ENCODE assay signal across 16 cellular contexts in the genomic region with DNA sequence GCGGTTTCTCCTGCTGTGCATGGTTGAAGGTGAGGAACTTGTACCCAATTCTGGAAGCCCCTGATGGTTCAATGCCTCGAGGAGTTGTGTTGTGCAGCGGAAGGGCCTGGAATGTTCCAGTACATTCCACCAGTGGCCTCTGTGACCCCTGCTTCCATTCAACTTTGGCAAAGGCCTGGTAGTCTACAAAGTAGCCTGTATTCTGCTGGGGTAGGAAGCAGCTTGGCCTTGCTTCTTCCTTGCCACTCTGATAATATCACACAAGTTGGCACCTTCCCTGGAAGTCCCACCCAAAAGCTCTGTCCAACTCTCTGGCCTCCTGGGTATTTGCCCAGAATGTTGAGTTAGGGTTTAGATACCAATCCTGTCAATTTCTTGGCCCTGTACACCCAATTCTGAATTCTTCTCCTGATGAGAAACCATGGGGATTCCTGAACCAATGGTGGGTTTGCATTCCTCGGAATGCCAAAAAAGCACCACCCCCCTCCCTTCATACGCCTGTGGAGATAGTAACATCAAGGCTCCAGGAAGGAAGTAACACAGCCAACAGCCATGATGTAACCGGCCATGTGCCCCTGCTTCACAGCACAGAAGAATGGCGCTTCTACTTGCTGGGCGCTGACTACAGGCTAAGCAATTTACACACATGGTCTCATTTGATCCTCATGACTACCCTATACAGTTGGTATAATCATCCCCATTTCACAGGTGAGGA. TPM values are rescaled to one million over a fixed set of nuclear protein-coding genes. Genes with fewer than 3 reads are reported as not detected.
DNase-seq lines count a peak whose midpoint lies in the region; ATAC-seq, FAIRE-seq and TF ChIP-seq lines count a peak whose summit lies in the region.
"Had no signal": no experiment of that assay in that cellular context is flagged by ENCODE, and none has a peak within 500 bp of the region (broad histone marks: within the 10 kb centered on the region; RNA-seq: fewer than 3 reads in every experiment).

No MANE protein-coding gene starts in this region.

- no peaks in the 10 kb centered on the region for H3F3A ChIP-seq in GM23338 (replicated peaks; ENCODE audit: low read depth)

- H3K27me3 ChIP-seq in GM23338 (ENCODE audit: insufficient read depth) (no peaks in the 10 kb centered on the region), spleen (replicated peaks in 1 of 7) (no peaks in the 10 kb centered on the region)
- H3K27me3 ChIP-seq: BLaER1 treated with 17β-estradiol and CSF1 and Interleukin-3, amounts not matched to agents 10 nM and 100 nM; Peyer's patch had no signal

- H3K4me1 ChIP-seq in GM23338 (ENCODE audit: insufficient read depth) (no peaks in the 10 kb centered on the region), kidney (ENCODE audit: control insufficient read depth in 1 of 2, insufficient read depth in 1 of 2, low read depth in 1 of 2, low read length in 2 of 2) (peaks cover 11 to 12% of the 10 kb centered on the region in 2 donors), spleen (peaks cover 14 to 60% (median 41%) of the 10 kb centered on the region in 6 donors)
- H3K4me1 ChIP-seq: Peyer's patch had no signal

- no peaks in the 10 kb centered on the region for H4K20me1 ChIP-seq in GM23338 (replicated peaks; ENCODE audit: insufficient read depth)
- H4K20me1 ChIP-seq: BLaER1 treated with 17β-estradiol and CSF1 and Interleukin-3, amounts not matched to agents 10 nM and 100 nM had no signal

- 53 to 81% (median 60%) methylated on average over 8 of the region's 8 CpGs for WGBS in spleen, 5 donors

- peaks cover 6% of the 10 kb centered on the region for H3K4me1 Mint-ChIP-seq in GM23338
- H3K4me1 Mint-ChIP-seq: activated naive CD4-positive, alpha-beta T cell treated with anti-CD3 and anti-CD28 coated beads, Interleukin-2, amount 10 ng/mL, durations not matched to agents 7 days and 5 days had no signal

- no peak for FAIRE-seq in kidney (lab: Jason Lieb, UNC)
- FAIRE-seq: keratinocyte had no signal

- ATAC-seq in GM23338 = no peak; the same call in 2 of the 3 replicates

- no peaks in the 10 kb centered on the region for H3K9me3 Mint-ChIP-seq in GM23338
- H3K9me3 Mint-ChIP-seq: activated naive CD4-positive, alpha-beta T cell treated with anti-CD3 and anti-CD28 coated beads, Interleukin-2, amount 10 ng/mL, durations not matched to agents 7 days and 5 days; H9; neural crest cell had no signal

- TF ChIP-seq CTCF in GM23338 (conservative IDR thresholded peaks at IDR 0.05; ENCODE audit: low read depth in 2 of 2) = no peak
- no peak for TF ChIP-seq CTCF in coronary artery (IDR thresholded peaks at IDR 0.05)
- no peak for TF ChIP-seq CTCF in kidney (IDR thresholded peaks at IDR 0.05; ENCODE audit: borderline replicate concordance, extremely low read depth, insufficient read depth)
- TF ChIP-seq CTCF in spleen (IDR thresholded peaks at IDR 0.05 in 8 of 11, conservative IDR thresholded peaks at IDR 0.05 in 3 of 11) = no peak

- peaks cover 11% of the 10 kb centered on the region for H3K27me3 Mint-ChIP-seq in GM23338 (ENCODE audit: insufficient read depth, low read depth, poor library complexity)

- no peaks in the 10 kb centered on the region for H3K9me2 ChIP-seq in GM23338 (ENCODE audit: insufficient read depth)

- DNase-seq in GM23338 (ENCODE audit: low spot score) (peak; percentile 38), coronary artery (ENCODE audit: low spot score) (no peak), kidney (no peak), spleen (peak; percentile 81), NCI-H2107 (lab: John Stamatoyannopoulos, UW) (no peak), SIG-M5 treated with dmso at 0.1 percent for 504 hours (lab: John Stamatoyannopoulos, UW; ENCODE audit: unreplicated experiment) (no peak), NCI-H1694 (lab: John Stamatoyannopoulos, UW) (no peak), cortex of kidney (lab: John Stamatoyannopoulos, UW) (no peak)
- DNase-seq: activated CD8-positive, alpha-beta memory T cell treated with anti-CD3 and anti-CD28 coated beads for 24 hours; activated naive CD4-positive, alpha-beta T cell treated with anti-CD3 and anti-CD28 coated beads, Interleukin-2, amount 10 ng/mL, durations not matched to agents 7 days and 5 days; H9; Peyer's patch; T-helper 9 cell had no signal

- intact Hi-C loops in kidney (cut with DNase I) (loop anchor here (10.0 kb wide), 1 partner anchor 71 kb away; the partner anchor contains the start of gene SLC35B1), spleen (cut with DNase I; ENCODE audit: low total_unique reads) (no loop called here)

- no peak overlapping the region for H3K4me3 Mint-ChIP-seq in GM23338
- H3K4me3 Mint-ChIP-seq: activated naive CD4-positive, alpha-beta T cell treated with anti-CD3 and anti-CD28 coated beads, Interleukin-2, amount 10 ng/mL, durations not matched to agents 7 days and 5 days; H9; neural crest cell had no signal

- H3K36me3 Mint-ChIP-seq in GM23338 (ENCODE audit: low read depth) = no peaks in the 10 kb centered on the region
- H3K36me3 Mint-ChIP-seq: activated naive CD4-positive, alpha-beta T cell treated with anti-CD3 and anti-CD28 coated beads, Interleukin-2, amount 10 ng/mL, durations not matched to agents 7 days and 5 days had no signal

- no peaks in the 10 kb centered on the region for H3K36me3 ChIP-seq in GM23338 (ENCODE audit: insufficient read depth)
- H3K36me3 ChIP-seq in kidney (ENCODE audit: control insufficient read depth in 1 of 2, insufficient read depth in 2 of 2, low read length in 2 of 2) = no peaks in the 10 kb centered on the region
- H3K36me3 ChIP-seq in spleen = no peaks in the 10 kb centered on the region
- H3K36me3 ChIP-seq: BLaER1 treated with 17β-estradiol and CSF1 and Interleukin-3, amounts not matched to agents 10 nM and 100 nM; Peyer's patch had no signal

- H3K79me2 ChIP-seq in GM23338 (replicated peaks; ENCODE audit: insufficient read depth) = no peaks in the 10 kb centered on the region

- no peak for TF ChIP-seq POLR2A in spleen (IDR thresholded peaks at IDR 0.05)

- H3K27ac ChIP-seq in GM23338 (ENCODE audit: low read depth) = no peak overlapping the region
- peak overlapping the region; percentile 80 to 82 for H3K27ac ChIP-seq in coronary artery
- peak overlapping the region; percentile 34 to 55 for H3K27ac ChIP-seq in kidney (ENCODE audit: low read depth in 2 of 2, low read length in 2 of 2)
- peak overlapping the region; percentile 51 to 85 (median 81) for H3K27ac ChIP-seq in spleen
- H3K27ac ChIP-seq: BLaER1 treated with 17β-estradiol and CSF1 and Interleukin-3, amounts not matched to agents 10 nM and 100 nM had no signal

- no peak overlapping the region for H3K27ac Mint-ChIP-seq in GM23338
- H3K27ac Mint-ChIP-seq: activated naive CD4-positive, alpha-beta T cell treated with anti-CD3 and anti-CD28 coated beads, Interleukin-2, amount 10 ng/mL, durations not matched to agents 7 days and 5 days; H9 had no signal

- H3K4me3 ChIP-seq in GM23338 = no peak overlapping the region
- peak overlapping the region; percentile 25 for H3K4me3 ChIP-seq in coronary artery
- no peak overlapping the region for H3K4me3 ChIP-seq in kidney (ENCODE audit: low read length in 2 of 2)
- no peak overlapping the region for H3K4me3 ChIP-seq in spleen
- H3K4me3 ChIP-seq: BLaER1 treated with 17β-estradiol and CSF1 and Interleukin-3, amounts not matched to agents 10 nM and 100 nM; Peyer's patch had no signal

- H2AFZ ChIP-seq in GM23338 = no peak overlapping the region

- no peak overlapping the region for H3K4me2 ChIP-seq in GM23338

- peak overlapping the region in 1 of 2 donors; percentile 26 for H3K9ac ChIP-seq in kidney (ENCODE audit: low read length in 2 of 2)
- H3K9ac ChIP-seq: BLaER1 treated with 17β-estradiol and CSF1 and Interleukin-3, amounts not matched to agents 10 nM and 100 nM had no signal

- H3K9me3 ChIP-seq in kidney (ENCODE audit: control insufficient read depth in 1 of 2, low read length in 2 of 2) = no peaks in the 10 kb centered on the region
- H3K9me3 ChIP-seq in spleen = no peaks in the 10 kb centered on the region
- H3K9me3 ChIP-seq: BLaER1 treated with 17β-estradiol and CSF1 and Interleukin-3, amounts not matched to agents 10 nM and 100 nM; Peyer's patch had no signal

TF ChIP-seq in GM23338, 12 proteins besides CTCF, POLR2A, EP300 and RAD21 (continues in another document):
- TF ChIP-seq CREB1 (CRISPR knock-in tag; IDR thresholded peaks at IDR 0.05; ENCODE audit: low read depth) = no peak
- TF ChIP-seq NANOG (IDR thresholded peaks at IDR 0.05; ENCODE audit: borderline replicate concordance) = no peak
- no peak for TF ChIP-seq ZNF114 (CRISPR knock-in tag; IDR thresholded peaks at IDR 0.05)

RNA-seq across cellular contexts. Expression of gene FAM117A, which starts 11.8 kb away (rescaled TPM):
- total RNA-seq in GM23338 (2014; rRNA removed; shearing (Covaris generic)) = 21.4 and 46.4 TPM in 2 replicates
- 19.8 and 21.3 TPM in 2 replicates for polyA plus RNA-seq in GM23338 (2016; fragmentation: Nextera tagmentation; extraction: Ambion mirVana)
- 12.9 TPM for total RNA-seq in kidney
- 11.1 TPM for polyA plus RNA-seq in kidney (ENCODE audit: insufficient read depth, low read depth, low replicate concordance)
- total RNA-seq in spleen = 10 to 100 TPM; 43.1 to 87.4 (median 47.8) TPM
- polyA plus RNA-seq in spleen = 10 to 100 TPM; 15.6 to 36.7 (median 17.5) TPM

RNA-seq across cellular contexts. Expression of gene KAT7, which starts 12.8 kb away (rescaled TPM):
- 187 and 226 TPM in 2 replicates for total RNA-seq in GM23338 (2014; rRNA removed; shearing (Covaris generic))
- polyA plus RNA-seq in GM23338 (2016; fragmentation: Nextera tagmentation; extraction: Ambion mirVana) = 30.5 and 31.0 TPM in 2 replicates
- 76.9 TPM for total RNA-seq in kidney
- polyA plus RNA-seq in kidney (ENCODE audit: insufficient read depth, low read depth, low replicate concordance) = 18.4 TPM
- 10 to 100 TPM; 38.1 to 81.2 (median 65.0) TPM for total RNA-seq in spleen
- polyA plus RNA-seq in spleen = 10 to 100 TPM in 1 of 3 donors, 1 to 10 TPM in 2; 5.9 to 11.4 (median 8.0) TPM

Comparison
In these comparisons a context has a peak if more than half of its experiments do, and no peak if none do; other contexts are left out.
1. DNase-seq: peak in GM23338 (single experiment) and spleen (single experiment); none in coronary artery (single experiment), kidney (single experiment), NCI-H2107 (single experiment), SIG-M5 treated with dmso at 0.1 percent for 504 hours (single experiment), NCI-H1694 (single experiment) and cortex of kidney (single experiment).